8 cellular contexts compared by ENCODE assay signal in the genomic region with DNA sequence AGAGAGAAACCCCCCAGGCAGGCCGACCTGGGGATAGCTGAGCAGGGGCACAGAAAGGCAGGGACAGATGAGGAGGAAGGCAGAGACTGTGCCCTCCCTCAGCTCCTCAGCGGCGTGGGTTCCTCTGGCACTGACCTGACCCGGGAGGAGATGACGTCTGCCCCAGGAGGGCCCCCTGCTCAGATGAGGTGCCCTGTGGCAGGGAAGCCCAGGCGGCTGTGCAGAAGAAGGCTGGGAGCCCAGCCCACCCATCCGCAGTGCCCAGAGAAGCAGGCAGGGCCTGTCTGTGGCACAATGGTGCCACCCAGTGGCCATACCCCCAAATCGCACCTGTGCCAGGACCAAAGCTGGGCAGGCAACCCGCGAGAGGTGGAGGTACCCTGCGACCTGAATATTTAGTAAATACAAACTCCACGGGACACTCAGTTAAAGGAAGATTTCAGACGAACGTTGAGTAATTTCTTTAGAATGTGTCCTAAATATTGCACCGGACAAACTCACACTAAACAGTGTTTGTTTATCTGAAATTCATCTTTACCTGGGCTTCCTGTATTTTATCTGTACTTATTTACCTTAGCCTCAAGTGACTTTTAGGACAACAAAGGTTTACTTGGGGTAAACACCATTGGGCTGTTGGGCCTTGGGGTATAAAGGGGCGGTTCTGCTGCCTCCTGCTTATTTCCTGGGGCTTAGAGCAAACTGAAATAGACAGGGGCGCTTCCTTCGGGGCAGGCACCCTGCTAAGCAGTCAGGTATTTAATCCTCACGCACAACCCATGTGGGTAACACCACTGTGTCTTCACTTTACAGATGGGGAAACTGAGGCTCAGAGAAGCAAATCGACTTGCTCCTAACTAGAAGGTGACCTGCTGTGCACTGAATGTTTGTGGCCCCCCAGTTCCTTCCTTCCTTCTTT. TPM values are rescaled to one million over a fixed set of nuclear protein-coding genes. Genes with fewer than 3 reads are reported as not detected.
DNase-seq lines count a peak whose midpoint lies in the region; ATAC-seq and TF ChIP-seq lines count a peak whose summit lies in the region.

No MANE protein-coding gene starts in this region.

- peak; percentile 95 for TF ChIP-seq RAD21 in HCT116 (IDR thresholded peaks at IDR 0.05; ENCODE audit: low read depth)

- H3K4me1 ChIP-seq in HCT116 (ENCODE audit: control insufficient read depth in 1 of 2, insufficient read depth in 2 of 2, low read length in 2 of 2): 0 out of 4 replicates have a peak, but pooled peaks cover 0 to 2% of the 10 kb centered on the region in 2 experiments

- H3K4me2 ChIP-seq in HCT116 (ENCODE audit: low read length): peak overlapping the region; percentile 50

- peak; percentile 83 to 95 (median 85) for TF ChIP-seq CTCF in HCT116 (IDR thresholded peaks at IDR 0.05 in 2 of 3, conservative IDR thresholded peaks at IDR 0.05 in 1 of 3; ENCODE audit: borderline replicate concordance in 1 of 3, insufficient read depth in 1 of 3, low read depth in 2 of 3, low read length in 2 of 3)

- no peaks in the 10 kb centered on the region for H4K20me1 ChIP-seq in HCT116 (ENCODE audit: insufficient read depth)

- no peak for TF ChIP-seq POLR2A in HCT116 (IDR thresholded peaks at IDR 0.05; ENCODE audit: borderline replicate concordance, extremely low read depth, insufficient read depth, insufficient read length)

- no peak overlapping the region; a peak in 1 of 4 replicates for H3K4me3 ChIP-seq in HCT116 (replicated peaks in 1 of 2; ENCODE audit: low read depth in 1 of 2, low read length in 2 of 2)

- intact Hi-C loops in HCT116 (cut with micrococcal nuclease): loop anchor here (1.0 to 10.0 kb wide), 3 partner anchors 230 to 453 kb away; no protein-coding TSS in a partner anchor

- no peak overlapping the region for H3K27ac ChIP-seq in HCT116 (ENCODE audit: low read depth, low read length)

- no TSS peak for BruUV-seq in HCT116 (replicated peaks; lab: Mats Ljungman, UMichigan)

- peak; percentile 40 to 64 (median 42) for DNase-seq in NCI-H1417 (lab: John Stamatoyannopoulos, UW)
- DNase-seq in NCI-H1417 treated with DMSO at 0.1 percent for 48 hours (lab: John Stamatoyannopoulos, UW): no peak
- DNase-seq in HCT116 (ENCODE audit: low read depth, low spot score): peak; percentile 38
- DNase-seq in MV-4-11 (lab: John Stamatoyannopoulos, UW): peak; percentile 18
- peak; percentile 81 for DNase-seq in activated CD4-positive, alpha-beta T cell treated with anti-CD3 and anti-CD28 coated beads for 48 hours
- DNase-seq in dermis microvascular lymphatic vessel endothelial cell (ENCODE audit: low read depth in 2 of 2): peak; percentile 21 to 49
- peak; percentile 55 for DNase-seq in medulla oblongata (ENCODE audit: extremely low spot score)
- peak; percentile 56 for DNase-seq in stimulated activated CD8-positive, alpha-beta memory T cell treated with anti-CD3 and anti-CD28 coated beads, Interleukin-15, amount 100 ng/mL, for 24 hours (ENCODE audit: low read depth)

- ATAC-seq in HCT116: peak; percentile 97

- RAD21 ChIA-PET in HCT116 (lab: Charles Lee; ENCODE audit: low non-redundant PET in 1 of 2, low total read pairs in 2 of 2, uncharacterized antibody in 2 of 2, unreplicated experiment in 2 of 2): interaction anchor here (0.6 to 0.7 kb wide), 4 partner anchors 305 to 456 kb away, joined by 3 read pairs; no protein-coding TSS in a partner anchor

- H3K79me2 ChIP-seq in HCT116 (ENCODE audit: insufficient read depth, low read length): no peaks in the 10 kb centered on the region

- no peaks in the 10 kb centered on the region; the same call in 1 of the 2 replicates for H3K27me3 ChIP-seq in HCT116 (ENCODE audit: insufficient read depth, low read length)

- POLR2A ChIA-PET in HCT116 (lab: Charles Lee): no interaction called here

- CTCF ChIA-PET in HCT116 (lab: Charles Lee): interaction anchor here (0.7 to 2.2 kb wide), 8 partner anchors 98 to 507 kb away, joined by 3 to 23 read pairs (median 4); no protein-coding TSS in a partner anchor

- H3K9me2 ChIP-seq in HCT116 (ENCODE audit: insufficient read depth): no peaks in the 10 kb centered on the region

- no peak overlapping the region for H3K9ac ChIP-seq in HCT116 (ENCODE audit: low read length)

- H3K9me3 ChIP-seq in HCT116 (ENCODE audit: control insufficient read depth in 1 of 2, insufficient read depth in 1 of 2, low read depth in 1 of 2, low read length in 2 of 2): no peaks in the 10 kb centered on the region

- H3K36me3 ChIP-seq in HCT116 (ENCODE audit: control insufficient read depth in 1 of 2, insufficient read depth in 2 of 2, low read length in 2 of 2): no peaks in the 10 kb centered on the region

- peak overlapping the region; percentile 83 for H2AFZ ChIP-seq in HCT116 (ENCODE audit: low read depth, low read length, poor library complexity, severe bottlenecking)

TF ChIP-seq in HCT116, 20 proteins besides CTCF, POLR2A, EP300 and RAD21:
- TF ChIP-seq CEBPB (IDR thresholded peaks at IDR 0.05; ENCODE audit: low read depth): no peak
- no peak for TF ChIP-seq SRF (IDR thresholded peaks at IDR 0.05; ENCODE audit: low read depth)
- no peak for TF ChIP-seq SIN3A (IDR thresholded peaks at IDR 0.05; ENCODE audit: low read depth)
- TF ChIP-seq ZNF274 (IDR thresholded peaks at IDR 0.05; ENCODE audit: low read depth, low read length): no peak
TF ChIP-seq in HCT116: peak in this region for 0.

RNA-seq across cellular contexts. Expression of a gene that starts 46.5 kb away (rescaled TPM):
- total RNA-seq in HCT116 (2021; ENCODE audit: unreplicated experiment) (0.39 TPM), dermis microvascular lymphatic vessel endothelial cell (under 0.01 TPM in 1 of 2 replicates, not detected in the other)
- 0.18 and 0.26 TPM in 2 replicates for polyA plus RNA-seq in HCT116 (2012)
